Comparison of ENCODE assay signal across 35 cellular contexts in the genomic region with DNA sequence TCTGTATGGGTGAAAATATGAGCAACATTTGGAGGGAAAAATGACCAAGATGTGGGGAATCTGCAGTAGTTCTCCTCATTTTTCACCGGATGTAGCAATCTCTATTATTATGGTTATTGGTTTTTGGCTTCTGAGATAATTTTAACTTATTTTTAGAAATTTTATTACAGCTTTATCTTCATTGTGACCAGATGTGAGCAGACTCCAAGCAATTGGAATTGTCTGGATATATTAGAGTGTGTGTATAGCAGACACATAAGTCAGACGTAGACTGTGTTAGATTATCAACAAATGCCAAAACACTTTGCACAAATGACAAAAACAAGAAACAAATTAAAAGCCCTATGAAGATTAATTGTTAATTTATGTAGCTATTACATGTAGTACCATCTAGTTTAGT.
"Had no signal": no experiment of that assay in that cellular context is flagged by ENCODE, and none has a peak within 500 bp of the region (broad histone marks: within the 10 kb centered on the region; RNA-seq: fewer than 3 reads in every experiment).

No MANE protein-coding gene starts in this region.

- H3K27me3 ChIP-seq: MG63 had no signal

- H3K36me3 ChIP-seq: MG63 had no signal

- H3K9me3 ChIP-seq: MG63 had no signal

- H3K4me3 ChIP-seq: MG63 had no signal

- DNase-seq: Kasumi-1, MG63, MM.1S, MV-4-11, NCI-H1048, NCI-H1092, NCI-H1092 treated with DMSO at 0.1 percent for 48 hours, NCI-H1105, NCI-H1105 treated with DMSO at 0.1 percent for 48 hours, NCI-H1417, NCI-H1417 treated with DMSO at 0.1 percent for 48 hours, NCI-H1436, NCI-H1436 treated with DMSO at 0.1 percent for 48 hours, NCI-H146, NCI-H1694, NCI-H1694 treated with DMSO at 0.1 percent for 48 hours, NCI-H187, NCI-H187 treated with DMSO at 0.1 percent for 48 hours, NCI-H1930, NCI-H2029, NCI-H2029 treated with DMSO at 0.1 percent for 48 hours, NCI-H2081, NCI-H2081 treated with DMSO at 0.1 percent for 48 hours, NCI-H2107, NCI-H2171, NCI-H2171 treated with DMSO at 0.1 percent for 48 hours, NCI-H2227 treated with DMSO at 0.1 percent for 48 hours, NCI-H226, NCI-H345, NCI-H446, NCI-H446 treated with DMSO at 0.1 percent for 48 hours, NCI-H510A, NCI-H510A treated with DMSO at 0.1 percent for 48 hours, NCI-H524, NCI-H524 treated with DMSO at 0.1 percent for 48 hours had no signal
